Comparison of ENCODE assay signal across 18 cellular contexts in genomic region chr7:141295367-141295895, GRCh38.
DNase-seq lines count a peak whose midpoint lies in the region; TF ChIP-seq lines count a peak whose summit lies in the region.
"Had no signal": no experiment of that assay in that cellular context is flagged by ENCODE, and none has a peak within 500 bp of the region (broad histone marks: within the 10 kb centered on the region; RNA-seq: fewer than 3 reads in every experiment).

No MANE protein-coding gene starts in this region.

- DNase-seq in NCI-H1105 treated with DMSO at 0.1 percent for 48 hours (lab: John Stamatoyannopoulos, UW) (peak; percentile 36), NCI-H1105 (lab: John Stamatoyannopoulos, UW) (no peak), NCI-H2029 treated with DMSO at 0.1 percent for 48 hours (lab: John Stamatoyannopoulos, UW) (peak; percentile 42), NCI-H345 treated with DMSO at 0.1 percent for 48 hours (lab: John Stamatoyannopoulos, UW; ENCODE audit: unreplicated experiment) (peak; percentile 94), thyroid gland (peak; percentile 65 to 69), NCI-H748 (lab: John Stamatoyannopoulos, UW; ENCODE audit: unreplicated experiment) (no peak), glomerular visceral epithelial cell (ENCODE audit: extremely low spot score) (no peak)
- DNase-seq in stimulated activated CD4-positive, alpha-beta T cell treated with anti-CD3 and anti-CD28 coated beads, Interleukin-2, amount 100 ng/mL, for 48 hours: no peak
- DNase-seq: CD4-positive, alpha-beta memory T cell; GF-D8; Karpas-422; MG63; NCI-H1436 treated with DMSO at 0.1 percent for 48 hours; NCI-H2227 treated with DMSO at 0.1 percent for 48 hours; NCI-H748 treated with DMSO at 0.1 percent for 48 hours; PC-3; T-helper 2 cell had no signal

- peak overlapping the region in 2 of 3 donors; percentile 28 to 43 for H3K27ac ChIP-seq in thyroid gland
- H3K27ac ChIP-seq: RWPE1 had no signal

- no peak for TF ChIP-seq POLR2A in thyroid gland (IDR thresholded peaks at IDR 0.05)

- TF ChIP-seq CTCF in thyroid gland (IDR thresholded peaks at IDR 0.05): no peak

- WGBS in thyroid gland, 2 donors: 22 to 30% methylated on average over 2 of the region's 2 CpGs

- H3K27me3 ChIP-seq in thyroid gland: no peaks in the 10 kb centered on the region
- H3K27me3 ChIP-seq: MG63 had no signal

- H3K9me3 ChIP-seq in thyroid gland: no peaks in the 10 kb centered on the region
- H3K9me3 ChIP-seq: MG63 had no signal

- no peak overlapping the region for H3K4me3 ChIP-seq in thyroid gland (replicated peaks in 1 of 3)
- H3K4me3 ChIP-seq: MG63 had no signal

- intact Hi-C loops in thyroid gland (cut with DNase I): no loop called here

- H3K4me1 ChIP-seq in thyroid gland: peaks cover 30 to 37% of the 10 kb centered on the region in 2 donors

- no peaks in the 10 kb centered on the region for H3K36me3 ChIP-seq in thyroid gland
- H3K36me3 ChIP-seq: MG63 had no signal

Comparison
In these comparisons a context has a peak if more than half of its experiments do, and no peak if none do; other contexts are left out.
1. DNase-seq: peak in NCI-H1105 treated with DMSO at 0.1 percent for 48 hours (single experiment), NCI-H2029 treated with DMSO at 0.1 percent for 48 hours (single experiment), NCI-H345 treated with DMSO at 0.1 percent for 48 hours (single experiment) and thyroid gland (2 of 2); none in NCI-H1105 (single experiment), NCI-H748 (single experiment), glomerular visceral epithelial cell (single experiment) and stimulated activated CD4-positive, alpha-beta T cell treated with anti-CD3 and anti-CD28 coated beads, Interleukin-2, amount 100 ng/mL, for 48 hours (0 of 2).